Comparison of ENCODE assay signal across 23 cellular contexts in genomic region chr7:24704311-24704710, GRCh38. TPM values are rescaled to one million over a fixed set of nuclear protein-coding genes. Genes with fewer than 3 reads are reported as not detected.
DNase-seq lines count a peak whose midpoint lies in the region; ATAC-seq and TF ChIP-seq lines count a peak whose summit lies in the region.
"Had no signal": no experiment of that assay in that cellular context is flagged by ENCODE, and none has a peak within 500 bp of the region (broad histone marks: within the 10 kb centered on the region; RNA-seq: fewer than 3 reads in every experiment).

No MANE protein-coding gene starts in this region.

- H3K4me1 Mint-ChIP-seq in brain = peaks cover 88% of the 10 kb centered on the region

- TF ChIP-seq CTCF in brain (conservative IDR thresholded peaks at IDR 0.05) (no peak), gastrocnemius medialis (IDR thresholded peaks at IDR 0.05 in 4 of 5, conservative IDR thresholded peaks at IDR 0.05 in 1 of 5) (no peak)

- H3K4me1 ChIP-seq in BLaER1 (peaks cover 59% of the 10 kb centered on the region), gastrocnemius medialis (peaks cover 65 to 76% of the 10 kb centered on the region in 2 donors)

- ATAC-seq in left ventricle myocardium superior (no peak), gastrocnemius medialis (no peak), GM19324 (IDR thresholded peaks at IDR 0.05; ENCODE audit: low FRiP score, unreplicated experiment) (no peak), GM18907 (IDR thresholded peaks at IDR 0.05; ENCODE audit: unreplicated experiment) (no peak)
- ATAC-seq: A549; CD8-positive, alpha-beta T cell; GM12878; GM23338; HCT116; HepG2 had no signal

- H3K4me3 ChIP-seq in BLaER1 (no peak overlapping the region), gastrocnemius medialis (no peak overlapping the region)
- H3K4me3 ChIP-seq: A549, GM12878, GM23338 had no signal

- in situ Hi-C loops in gastrocnemius medialis (cut with MboI; ENCODE audit: low sequenced_read_pairs in 4 of 4) = no loop called here

- H3K27me3 Mint-ChIP-seq in brain = no peaks in the 10 kb centered on the region

- no peak overlapping the region for H3K9ac ChIP-seq in BLaER1

- H3K9me3 ChIP-seq in BLaER1 (no peaks in the 10 kb centered on the region), gastrocnemius medialis (no peaks in the 10 kb centered on the region)
- H3K9me3 ChIP-seq: A549 had no signal

- no peaks in the 10 kb centered on the region for H3K9me3 Mint-ChIP-seq in brain
- H3K9me3 Mint-ChIP-seq: CD8-positive, alpha-beta T cell had no signal

- no peak overlapping the region for H3K4me3 Mint-ChIP-seq in brain
- H3K4me3 Mint-ChIP-seq: CD8-positive, alpha-beta T cell; GM23338 had no signal

- H3K36me3 Mint-ChIP-seq in brain = peaks cover 19% of the 10 kb centered on the region
- H3K36me3 Mint-ChIP-seq: CD8-positive, alpha-beta T cell had no signal

- H3K27ac ChIP-seq in BLaER1 (no peak overlapping the region), gastrocnemius medialis (peak overlapping the region; percentile 11 to 75 (median 43))
- H3K27ac ChIP-seq: A549 had no signal

- DNase-seq in left ventricle myocardium superior (peak; percentile 66), gastrocnemius medialis (no peak), NCI-H2107 (lab: John Stamatoyannopoulos, UW) (no peak)
- DNase-seq: Calu3; CD8-positive, alpha-beta T cell; EL; KBM-7; NCI-H1105 treated with DMSO at 0.1 percent for 48 hours; NCI-H187; NCI-H226; NCI-H524; NCI-H82; OCI-M1; SHP77 treated with DMSO at 0.1 percent for 48 hours had no signal

- H3K4me2 ChIP-seq in BLaER1 = peak overlapping the region; percentile 94
- H3K4me2 ChIP-seq: A549, GM23338 had no signal

- peaks cover 9% of the 10 kb centered on the region; the same call in 1 of the 2 replicates for H3K36me3 ChIP-seq in BLaER1
- no peaks in the 10 kb centered on the region for H3K36me3 ChIP-seq in gastrocnemius medialis

- peaks cover 72% of the 10 kb centered on the region for H4K20me1 ChIP-seq in BLaER1

- peak overlapping the region in 4 of 5 experiments; percentile 45 to 85 (median 80) for H3K27ac Mint-ChIP-seq in brain
- H3K27ac Mint-ChIP-seq: CD8-positive, alpha-beta T cell; GM23338 had no signal

- TF ChIP-seq POLR2A in gastrocnemius medialis (IDR thresholded peaks at IDR 0.05) = no peak

- peaks cover 44% of the 10 kb centered on the region for H3K27me3 ChIP-seq in BLaER1
- H3K27me3 ChIP-seq in gastrocnemius medialis = no peaks in the 10 kb centered on the region

- intact Hi-C loops in left ventricle myocardium superior (cut with micrococcal nuclease) = no loop called here
- intact Hi-C loops in gastrocnemius medialis (cut with DNase I; ENCODE audit: low total_unique reads) = no loop called here

RNA-seq across cellular contexts. Expression of gene GSDME, which starts 53.0 kb away (rescaled TPM):
- polyA plus RNA-seq in brain (ENCODE audit: insufficient read depth, low read depth, low replicate concordance) = 5.5 TPM
- total RNA-seq in left ventricle myocardium superior = 5.3 TPM
- total RNA-seq in gastrocnemius medialis = 1 to 10 TPM; 3.1 to 5.2 (median 3.9) TPM
- total RNA-seq: CD8-positive, alpha-beta T cell had no signal
